10 cellular contexts compared by ENCODE assay signal in genomic region chr6:158770948-158771347, GRCh38. TPM values are rescaled to one million over a fixed set of nuclear protein-coding genes. Genes with fewer than 3 reads are reported as not detected.
DNase-seq lines count a peak whose midpoint lies in the region; ATAC-seq and TF ChIP-seq lines count a peak whose summit lies in the region.
"Had no signal": no experiment of that assay in that cellular context is flagged by ENCODE, and none has a peak within 500 bp of the region (broad histone marks: within the 10 kb centered on the region; RNA-seq: fewer than 3 reads in every experiment).

No MANE protein-coding gene starts in this region.

- no peak for TF ChIP-seq POLR2A in sigmoid colon (IDR thresholded peaks at IDR 0.05)

- no peak for DNase-seq in T-helper 2 cell treated with Interferon-gamma antibody and Interleukin-4, amounts not matched to agents 5 μg/mL and 100 μg/mL, for 36 hours (ENCODE audit: low spot score)
- DNase-seq in T-helper 2 cell: no peak
- DNase-seq in heart right ventricle: peak; percentile 47 to 62
- peak; percentile 57 for DNase-seq in sigmoid colon
- DNase-seq in GM19238 (ENCODE audit: insufficient read length, low spot score): no peak
- no peak for DNase-seq in effector CD4-positive, alpha-beta T cell
- DNase-seq: stimulated activated CD4-positive, alpha-beta T cell treated with anti-CD3 and anti-CD28 coated beads, Interleukin-12 subunit alpha, Interleukin-12 subunit beta, amount 100 ng/mL, for 4 hours had no signal

- intact Hi-C loops in heart right ventricle (cut with DNase I): loop anchor here in 2 of 10 donors (5.0 kb wide), 1 partner anchor 64 kb away; no protein-coding TSS in a partner anchor
- intact Hi-C loops in sigmoid colon (cut with DNase I): no loop called here

- H3K9me3 ChIP-seq in heart right ventricle (no peaks in the 10 kb centered on the region), sigmoid colon (no peaks in the 10 kb centered on the region)

- peak overlapping the region; percentile 54 for H3K27ac Mint-ChIP-seq in T-helper 2 cell treated with Interferon-gamma antibody and Interleukin-4, amounts not matched to agents 5 μg/mL and 100 μg/mL, for 36 hours
- peak overlapping the region; percentile 77 for H3K27ac Mint-ChIP-seq in activated T-helper 17 cell treated with anti-CD3 and anti-CD28 coated beads, Interleukin-2, amount 50 U/mL, for 72 hours

- H3K4me1 ChIP-seq in heart right ventricle (peaks cover 12 to 56% (median 44%) of the 10 kb centered on the region in 9 donors), sigmoid colon (no peaks in the 10 kb centered on the region)

- no peaks in the 10 kb centered on the region for H3K27me3 Mint-ChIP-seq in T-helper 2 cell treated with Interferon-gamma antibody and Interleukin-4, amounts not matched to agents 5 μg/mL and 100 μg/mL, for 36 hours (ENCODE audit: low read depth)
- no peaks in the 10 kb centered on the region for H3K27me3 Mint-ChIP-seq in activated T-helper 17 cell treated with anti-CD3 and anti-CD28 coated beads, Interleukin-2, amount 50 U/mL, for 72 hours

- no peaks in the 10 kb centered on the region for H3K9me3 Mint-ChIP-seq in T-helper 2 cell treated with Interferon-gamma antibody and Interleukin-4, amounts not matched to agents 5 μg/mL and 100 μg/mL, for 36 hours
- H3K9me3 Mint-ChIP-seq in activated T-helper 17 cell treated with anti-CD3 and anti-CD28 coated beads, Interleukin-2, amount 50 U/mL, for 72 hours: no peaks in the 10 kb centered on the region

- no peak for ATAC-seq in activated T-helper 17 cell treated with anti-CD3 and anti-CD28 coated beads, Interleukin-2, amount 50 U/mL, for 72 hours (replicated peaks)
- peak in 7 of 8 donors; percentile 10 to 63 (median 24) for ATAC-seq in heart right ventricle
- no peak for ATAC-seq in GM19463 (IDR thresholded peaks at IDR 0.05; ENCODE audit: unreplicated experiment)
- ATAC-seq: activated CD4-positive, CD25-positive, alpha-beta regulatory T cell treated with anti-CD3 and anti-CD28 coated beads, Interleukin-2, amount 50 U/mL, for 24 hours had no signal

- H3K4me3 Mint-ChIP-seq in T-helper 2 cell treated with Interferon-gamma antibody and Interleukin-4, amounts not matched to agents 5 μg/mL and 100 μg/mL, for 36 hours: no peak overlapping the region
- no peak overlapping the region for H3K4me3 Mint-ChIP-seq in activated T-helper 17 cell treated with anti-CD3 and anti-CD28 coated beads, Interleukin-2, amount 50 U/mL, for 72 hours

- H3K27ac ChIP-seq in heart right ventricle (peak overlapping the region; percentile 54 to 77 (median 65)), sigmoid colon (peak overlapping the region in 1 of 4 donors; percentile 2)

- WGBS in heart right ventricle, 2 donors: 52 to 62% methylated on average over 13 of the region's 13 CpGs
- WGBS in sigmoid colon, 2 donors: 83 to 87% methylated on average over 13 of the region's 13 CpGs

- TF ChIP-seq CTCF in heart right ventricle (IDR thresholded peaks at IDR 0.05): no peak
- no peak for TF ChIP-seq CTCF in sigmoid colon (IDR thresholded peaks at IDR 0.05)

- H3K4me1 Mint-ChIP-seq in T-helper 2 cell treated with Interferon-gamma antibody and Interleukin-4, amounts not matched to agents 5 μg/mL and 100 μg/mL, for 36 hours (ENCODE audit: low read depth): peaks cover 21% of the 10 kb centered on the region
- H3K4me1 Mint-ChIP-seq in activated T-helper 17 cell treated with anti-CD3 and anti-CD28 coated beads, Interleukin-2, amount 50 U/mL, for 72 hours: peaks cover 30% of the 10 kb centered on the region

- H3K36me3 ChIP-seq in heart right ventricle (peaks cover 0 to 99% (median 69%) of the 10 kb centered on the region in 9 donors), sigmoid colon (peaks cover 39 to 82% (median 74%) of the 10 kb centered on the region in 4 donors)

- no peak overlapping the region for H3K4me3 ChIP-seq in heart right ventricle
- H3K4me3 ChIP-seq in sigmoid colon: no peak overlapping the region

- H3K27me3 ChIP-seq in heart right ventricle: no peaks in the 10 kb centered on the region
- H3K27me3 ChIP-seq in sigmoid colon: no peaks in the 10 kb centered on the region

- peaks cover 90% of the 10 kb centered on the region for H3K36me3 Mint-ChIP-seq in T-helper 2 cell treated with Interferon-gamma antibody and Interleukin-4, amounts not matched to agents 5 μg/mL and 100 μg/mL, for 36 hours (ENCODE audit: low read depth)
- peaks cover 100% of the 10 kb centered on the region for H3K36me3 Mint-ChIP-seq in activated T-helper 17 cell treated with anti-CD3 and anti-CD28 coated beads, Interleukin-2, amount 50 U/mL, for 72 hours (ENCODE audit: low read depth)

- TF ChIP-seq EP300 in sigmoid colon (IDR thresholded peaks at IDR 0.05): no peak

RNA-seq across cellular contexts. Expression of gene EZR, which starts 48.2 kb away (rescaled TPM):
- total RNA-seq in activated T-helper 17 cell treated with anti-CD3 and anti-CD28 coated beads, Interleukin-2, amount 50 U/mL, for 72 hours: 100 to 1,000 TPM; 159 to 212 TPM
- total RNA-seq in heart right ventricle (100 to 1,000 TPM; 148 to 227 (median 186) TPM), sigmoid colon (10 to 100 TPM; 33.5 to 46.0 (median 38.3) TPM)
- polyA plus RNA-seq in heart right ventricle (100 to 1,000 TPM in 1 of 2 donors, 10 to 100 TPM in 1; 90.3 to 322 TPM), sigmoid colon (100 to 1,000 TPM; 214 to 333 (median 262) TPM)

Comparison
In these comparisons a context has a peak if more than half of its experiments do, and no peak if none do; other contexts are left out.
1. DNase-seq: peak in heart right ventricle (2 of 2) and sigmoid colon (single experiment); none in T-helper 2 cell treated with Interferon-gamma antibody and Interleukin-4, amounts not matched to agents 5 μg/mL and 100 μg/mL, for 36 hours (single experiment), T-helper 2 cell (0 of 5), GM19238 (single experiment) and effector CD4-positive, alpha-beta T cell (single experiment).
2. ATAC-seq: peak in heart right ventricle (7 of 8); none in activated T-helper 17 cell treated with anti-CD3 and anti-CD28 coated beads, Interleukin-2, amount 50 U/mL, for 72 hours (single experiment) and GM19463 (single experiment).